ENCODE assay signal across 26 cellular contexts in genomic region chr4:48478273-48478672, GRCh38. TPM values are rescaled to one million over a fixed set of nuclear protein-coding genes. Genes with fewer than 3 reads are reported as not detected.
"Had no signal": no experiment of that assay in that cellular context is flagged by ENCODE, and none has a peak within 500 bp of the region (broad histone marks: within the 10 kb centered on the region; RNA-seq: fewer than 3 reads in every experiment).

No MANE protein-coding gene starts in this region.

- H3K36me3 ChIP-seq: MG63 had no signal

- ATAC-seq: HepG2, Panc1, PC-3 had no signal

- H3K9me3 Mint-ChIP-seq: IgD-negative memory B cell had no signal

- H3K9me3 ChIP-seq: MG63 had no signal

- DNase-seq: KBM-7; MG63; NCI-H1092; NCI-H1105 treated with DMSO at 0.1 percent for 48 hours; NCI-H1417 treated with DMSO at 0.1 percent for 48 hours; NCI-H146; NCI-H1694 treated with DMSO at 0.1 percent for 48 hours; NCI-H1930; NCI-H2081; NCI-H2107; NCI-H2227 treated with DMSO at 0.1 percent for 48 hours; NCI-H524 treated with DMSO at 0.1 percent for 48 hours; NCI-H69; NCI-H774; NK-92 treated with Interleukin-12 subunit alpha and Interleukin-12 subunit beta, amount 100 ng/mL, for 24 hours; PC-3; SHP77 had no signal

- H3K4me3 Mint-ChIP-seq: IgD-negative memory B cell had no signal

- H3K27ac Mint-ChIP-seq: IgD-negative memory B cell had no signal

- FAIRE-seq: HepG2 had no signal

- H3K27ac ChIP-seq: RWPE1 had no signal

- H3K4me3 ChIP-seq: MG63 had no signal

- H3K27me3 ChIP-seq: MG63 had no signal

RNA-seq across cellular contexts. Expression of gene SLC10A4, which starts 4.9 kb away (rescaled TPM):
- total RNA-seq: LHCN-M2, OCI-LY7, PC-3, SK-MEL-5 had no signal
- polyA plus RNA-seq: IgD-negative memory B cell had no signal

RNA-seq across cellular contexts. Expression of gene ZAR1, which starts 11.8 kb away (rescaled TPM):
- total RNA-seq: HepG2, HT1080, LHCN-M2, NCI-H460, OCI-LY7, PC-3, SK-MEL-5 had no signal
- polyA plus RNA-seq: HepG2, IgD-negative memory B cell had no signal
